ENCODE assay signal across 29 cellular contexts in the genomic region with DNA sequence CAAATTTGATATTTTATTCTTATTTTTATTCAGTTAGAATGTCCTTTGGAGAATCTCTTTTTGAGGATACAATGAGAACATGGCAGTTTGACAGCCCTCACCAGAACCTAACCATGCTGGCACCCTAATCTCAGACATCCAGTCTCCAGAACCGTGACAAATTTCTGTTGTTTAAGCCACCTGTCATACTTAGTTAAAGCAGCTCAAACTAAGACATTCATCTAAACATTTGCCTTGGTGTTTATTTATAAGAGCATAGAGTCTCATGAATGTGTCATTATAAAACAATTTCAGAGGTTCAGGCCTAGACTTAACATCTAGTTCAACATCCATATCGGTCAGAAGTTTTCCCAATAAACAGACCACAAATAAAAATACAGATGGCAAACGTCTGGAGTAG.
"Had no signal": no experiment of that assay in that cellular context is flagged by ENCODE, and none has a peak within 500 bp of the region (broad histone marks: within the 10 kb centered on the region; RNA-seq: fewer than 3 reads in every experiment).

No MANE protein-coding gene starts in this region.

- FAIRE-seq: endometrium, islet of Langerhans, urothelium cell line had no signal

- H2AFZ ChIP-seq: neural progenitor cell, parathyroid adenoma had no signal

- H3K27me3 ChIP-seq: esophagus squamous epithelium, left lung, neural progenitor cell, right atrium auricular region, upper lobe of left lung had no signal

- H3K79me2 ChIP-seq: parathyroid adenoma had no signal

- H3K9me3 Mint-ChIP-seq: effector memory CD8-positive, alpha-beta T cell; neural progenitor cell had no signal

- H3K27ac Mint-ChIP-seq: effector memory CD8-positive, alpha-beta T cell; naive thymus-derived CD4-positive, alpha-beta T cell; nephron; neural progenitor cell; progenitor cell of endocrine pancreas; stimulated activated memory B cell treated with anti-CD40 and anti-IgM and Interleukin-4, amounts not matched to agents 10 μg/mL and 1 μg/mL and 100 μg/mL, for 72 hours had no signal

- H3K4me3 Mint-ChIP-seq: effector memory CD8-positive, alpha-beta T cell; naive thymus-derived CD4-positive, alpha-beta T cell; nephron; neural progenitor cell; stimulated activated memory B cell treated with anti-CD40 and anti-IgM and Interleukin-4, amounts not matched to agents 10 μg/mL and 1 μg/mL and 100 μg/mL, for 72 hours had no signal

- H3K9me3 ChIP-seq: esophagus squamous epithelium, heart right ventricle, left lung, right atrium auricular region, thoracic aorta, tibial nerve, upper lobe of left lung had no signal

- H3K27me3 Mint-ChIP-seq: naive thymus-derived CD4-positive, alpha-beta T cell; progenitor cell of endocrine pancreas; stimulated activated memory B cell treated with anti-CD40 and anti-IgM and Interleukin-4, amounts not matched to agents 10 μg/mL and 1 μg/mL and 100 μg/mL, for 72 hours had no signal

- H3K9ac ChIP-seq: neural progenitor cell, parathyroid adenoma had no signal

- H3K36me3 Mint-ChIP-seq: neural progenitor cell; stimulated activated memory B cell treated with anti-CD40 and anti-IgM and Interleukin-4, amounts not matched to agents 10 μg/mL and 1 μg/mL and 100 μg/mL, for 72 hours had no signal

- H3K36me3 ChIP-seq: esophagus squamous epithelium, heart right ventricle, left lung, neural progenitor cell, right atrium auricular region, thoracic aorta, tibial nerve, upper lobe of left lung had no signal

- H3K4me3 ChIP-seq: esophagus squamous epithelium, heart right ventricle, left lung, neural progenitor cell, right atrium auricular region, thoracic aorta, tibial nerve, upper lobe of left lung had no signal

- DNase-seq: cortex of kidney; effector memory CD8-positive, alpha-beta T cell; erythroblast; esophagus squamous epithelium; foreskin melanocyte; glutamatergic neuron; heart right ventricle; hippocampal formation; left cardiac atrium; left lung; mesendoderm; midbrain; naive thymus-derived CD4-positive, alpha-beta T cell; stimulated activated CD4-positive, alpha-beta T cell treated with anti-CD3 and anti-CD28 coated beads, Interleukin-4, amount 100 ng/mL, for 4 hours; stimulated activated naive CD8-positive, alpha-beta T cell treated with anti-CD3 and anti-CD28 coated beads, Interleukin-15, Interleukin-2, amounts not matched to agents 100 U/mL and 50 U/mL, for 24 hours; substantia nigra; upper lobe of left lung had no signal

- H3K4me2 ChIP-seq: neural progenitor cell had no signal

- ATAC-seq: effector memory CD8-positive, alpha-beta T cell; heart right ventricle; left cardiac atrium; left lung; naive thymus-derived CD4-positive, alpha-beta T cell; sciatic nerve; stimulated activated memory B cell treated with anti-CD40 and anti-IgM and Interleukin-4, amounts not matched to agents 10 μg/mL and 1 μg/mL and 100 μg/mL, for 72 hours; stimulated activated naive CD8-positive, alpha-beta T cell treated with anti-CD3 and anti-CD28 coated beads, Interleukin-15, Interleukin-2, amounts not matched to agents 100 U/mL and 50 U/mL, for 24 hours had no signal

- H3K4me1 ChIP-seq: heart right ventricle, left lung, neural progenitor cell, parathyroid adenoma, right atrium auricular region, tibial nerve, upper lobe of left lung had no signal

- H3K4me1 Mint-ChIP-seq: naive thymus-derived CD4-positive, alpha-beta T cell; nephron; neural progenitor cell; stimulated activated memory B cell treated with anti-CD40 and anti-IgM and Interleukin-4, amounts not matched to agents 10 μg/mL and 1 μg/mL and 100 μg/mL, for 72 hours had no signal

- H3K27ac ChIP-seq: esophagus squamous epithelium, heart right ventricle, left lung, neural progenitor cell, parathyroid adenoma, right atrium auricular region, thoracic aorta, tibial nerve, upper lobe of left lung had no signal
